Comparison of ENCODE assay signal across 1 cellular context in genomic region chr13:50081899-50082425, GRCh38.
TF ChIP-seq lines count a peak whose summit lies in the region.

No MANE protein-coding gene starts in this region.

TF ChIP-seq in HepG2, 621 proteins besides CTCF, POLR2A, EP300 and RAD21 (continued from another document and continues in another):
- TF ChIP-seq TRIM22 (IDR thresholded peaks at IDR 0.05), result no peak
- TF ChIP-seq ZNF441 (CRISPR knock-in tag; IDR thresholded peaks at IDR 0.05; ENCODE audit: borderline replicate concordance), result peak; percentile 41; the same call in 1 of the 2 replicates
- peak; percentile 47; the same call in 1 of the 2 replicates for TF ChIP-seq ZNF546 (CRISPR knock-in tag; conservative IDR thresholded peaks at IDR 0.05)
- no peak for TF ChIP-seq ZFP82 (CRISPR knock-in tag; IDR thresholded peaks at IDR 0.05; ENCODE audit: borderline replicate concordance)
- no peak for TF ChIP-seq ATF6 (CRISPR knock-in tag; conservative IDR thresholded peaks at IDR 0.05)
- TF ChIP-seq MAX (IDR thresholded peaks at IDR 0.05), result peak; percentile 67; the same call in 1 of the 2 replicates
- peak; percentile 7; the same call in 1 of the 2 replicates for TF ChIP-seq HNF4A (CRISPR knock-in tag; IDR thresholded peaks at IDR 0.05)
- TF ChIP-seq ZNF512 (CRISPR knock-in tag; IDR thresholded peaks at IDR 0.05), result no peak
- TF ChIP-seq MLX (CRISPR knock-in tag; IDR thresholded peaks at IDR 0.05), result no peak; the same call in 1 of the 2 replicates
- TF ChIP-seq ZNF251 (CRISPR knock-in tag; IDR thresholded peaks at IDR 0.05), result no peak
- peak; percentile 33; the same call in 1 of the 2 replicates for TF ChIP-seq ZNF280B (CRISPR knock-in tag; IDR thresholded peaks at IDR 0.05; ENCODE audit: borderline replicate concordance)
- TF ChIP-seq ZC3H13 (CRISPR knock-in tag; IDR thresholded peaks at IDR 0.05), result no peak
- TF ChIP-seq ZNF281 (CRISPR knock-in tag; IDR thresholded peaks at IDR 0.05; ENCODE audit: borderline replicate concordance), result peak; percentile 48; the same call in 1 of the 2 replicates
- TF ChIP-seq FOXP4 (CRISPR knock-in tag; IDR thresholded peaks at IDR 0.05), result 0 out of 2 replicates have a peak, but pooled peaks have one; percentile 21
- peak; percentile 99 for TF ChIP-seq SNAPC4 (CRISPR knock-in tag; IDR thresholded peaks at IDR 0.05)
- no peak for TF ChIP-seq ISX (CRISPR knock-in tag; conservative IDR thresholded peaks at IDR 0.05)
- peak; percentile 41; the same call in 1 of the 2 replicates for TF ChIP-seq ZNF205 (CRISPR knock-in tag; IDR thresholded peaks at IDR 0.05)
- no peak for TF ChIP-seq GTF3A (CRISPR knock-in tag; conservative IDR thresholded peaks at IDR 0.05)
- TF ChIP-seq ZFP90 (CRISPR knock-in tag; IDR thresholded peaks at IDR 0.05; ENCODE audit: borderline replicate concordance), result no peak
- no peak for TF ChIP-seq ZMYM2 (CRISPR knock-in tag; IDR thresholded peaks at IDR 0.05)
- TF ChIP-seq ZNF737 (CRISPR knock-in tag; IDR thresholded peaks at IDR 0.05; ENCODE audit: borderline replicate concordance), result no peak
- peak; percentile 61 for TF ChIP-seq THAP11 (CRISPR knock-in tag; IDR thresholded peaks at IDR 0.05)
- no peak for TF ChIP-seq RARA (CRISPR knock-in tag; IDR thresholded peaks at IDR 0.05)
- TF ChIP-seq ZNF563 (CRISPR knock-in tag; IDR thresholded peaks at IDR 0.05), result no peak
- TF ChIP-seq REST (IDR thresholded peaks at IDR 0.05; ENCODE audit: borderline replicate concordance in 1 of 2, low read depth in 1 of 2, low read length in 2 of 2), result no peak
- peak; percentile 73; the same call in 1 of the 2 replicates for TF ChIP-seq ZSCAN5A (CRISPR knock-in tag; IDR thresholded peaks at IDR 0.05; ENCODE audit: borderline replicate concordance)
- TF ChIP-seq POGZ (CRISPR knock-in tag; IDR thresholded peaks at IDR 0.05), result no peak; the same call in 1 of the 2 replicates
